8 cellular contexts compared by ENCODE assay signal in the genomic region with DNA sequence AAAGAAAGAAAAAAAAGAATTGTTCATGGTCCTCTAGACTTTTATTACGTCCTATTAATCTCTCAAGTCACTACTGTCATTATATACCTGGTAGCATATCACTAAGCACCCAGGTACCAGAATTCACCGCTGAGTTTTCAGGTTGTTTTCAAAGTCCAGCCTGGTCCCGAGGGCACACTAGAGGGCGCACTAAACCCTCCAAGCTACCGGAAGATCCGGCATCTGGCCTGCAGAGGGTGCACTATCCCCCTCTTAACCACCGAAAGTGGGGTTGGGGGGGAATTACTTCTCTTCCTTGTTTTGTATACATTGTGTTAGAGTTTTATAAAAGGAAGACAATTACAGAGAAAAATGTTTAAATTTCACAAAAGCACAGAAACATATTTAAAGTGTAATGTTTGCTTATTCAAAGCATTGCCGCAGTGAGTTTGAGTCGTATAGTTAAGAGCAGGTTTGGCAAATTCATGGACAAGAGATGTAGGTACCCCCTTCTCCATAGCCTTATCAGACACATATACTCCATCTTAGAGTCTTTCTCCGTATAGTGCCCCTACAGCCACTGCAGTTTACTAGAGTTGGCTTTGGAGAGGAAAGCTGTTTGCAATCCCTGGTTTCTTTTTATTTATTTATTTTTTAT. TPM values are rescaled to one million over a fixed set of nuclear protein-coding genes. Genes with fewer than 3 reads are reported as not detected.
DNase-seq lines count a peak whose midpoint lies in the region; ATAC-seq and TF ChIP-seq lines count a peak whose summit lies in the region.

No MANE protein-coding gene starts in this region.

- H2AFZ ChIP-seq in SK-N-SH (ENCODE audit: low read depth) = 0 out of 2 replicates have a peak overlapping the region, but pooled peaks have one; percentile 41

- peaks cover 8% of the 10 kb centered on the region for H3K4me1 Mint-ChIP-seq in activated naive CD4-positive, alpha-beta T cell treated with anti-CD3 and anti-CD28 coated beads for 36 hours (ENCODE audit: low read depth)

- no peaks in the 10 kb centered on the region for H3K36me3 ChIP-seq in HEK293 (ENCODE audit: control insufficient read depth in 2 of 2, insufficient read depth in 1 of 2, low read length in 2 of 2)
- no peaks in the 10 kb centered on the region for H3K36me3 ChIP-seq in MG63
- H3K36me3 ChIP-seq in SK-N-SH (replicated peaks in 1 of 2; ENCODE audit: control insufficient read depth in 1 of 2, insufficient read depth in 2 of 2, low read length in 1 of 2) = no peaks in the 10 kb centered on the region

- TF ChIP-seq RAD21 in SK-N-SH (IDR thresholded peaks at IDR 0.05; ENCODE audit: low read length) = peak; percentile 88

- no peaks in the 10 kb centered on the region for H3K9me2 ChIP-seq in SK-N-SH

- TF ChIP-seq EP300 in SK-N-SH (IDR thresholded peaks at IDR 0.05; ENCODE audit: borderline replicate concordance in 1 of 2, low read depth in 1 of 2, low read length in 1 of 2) = no peak

- CTCF ChIA-PET in HEK293 (lab: Yijun Ruan, JAX) = interaction anchor here (0.5 to 4.6 kb wide), 50 partner anchors 7 to 1815 kb away, joined by 3 to 37 read pairs (median 4); no protein-coding TSS in a partner anchor
- CTCF ChIA-PET in SK-N-SH (lab: Yijun Ruan, JAX) = interaction anchor here (0.5 to 4.6 kb wide), 63 partner anchors 9 to 1243 kb away, joined by 3 to 54 read pairs (median 5); a partner anchor contains a TSS
- CTCF ChIA-PET in activated naive CD4-positive, alpha-beta T cell treated with anti-CD3 and anti-CD28 coated beads for 36 hours (lab: Charles Lee) = interaction anchor here (0.6 to 5.7 kb wide), 26 partner anchors 9 to 294 kb away, joined by 3 to 27 read pairs (median 4); a partner anchor contains a TSS

- H3K9ac ChIP-seq in SK-N-SH = no peak overlapping the region

- H3K27me3 ChIP-seq in MG63 (no peaks in the 10 kb centered on the region), SK-N-SH (ENCODE audit: insufficient read depth) (no peaks in the 10 kb centered on the region)

- H3K4me1 ChIP-seq in HEK293 (ENCODE audit: control insufficient read depth, insufficient read depth, low read length) (no peaks in the 10 kb centered on the region), SK-N-SH (ENCODE audit: control insufficient read depth in 1 of 2, insufficient read depth in 2 of 2, low read depth in 1 of 2, low read length in 1 of 2) (0 out of 4 replicates have a peak, but pooled peaks cover 0 to 7% of the 10 kb centered on the region in 2 experiments)

- H3K4me3 ChIP-seq in HEK293 (ENCODE audit: low read depth, low read length) (no peak overlapping the region), MG63 (no peak overlapping the region), SK-N-SH (ENCODE audit: low read depth in 2 of 2, low read length in 1 of 2) (peak overlapping the region in 1 of 2 experiments; percentile 51; a peak in 1 of 4 replicates), retinal pigment epithelial cell (ENCODE audit: low read length) (no peak overlapping the region)

- no peaks in the 10 kb centered on the region for H3F3A ChIP-seq in SK-N-SH (replicated peaks; ENCODE audit: insufficient read depth)

- H3K9me3 ChIP-seq in HEK293 (ENCODE audit: control insufficient read depth, insufficient read depth, low read depth, low read length) (no peaks in the 10 kb centered on the region), MG63 (no peaks in the 10 kb centered on the region), SK-N-SH (no peaks in the 10 kb centered on the region)

- H4K20me1 ChIP-seq in SK-N-SH (ENCODE audit: insufficient read depth) = no peaks in the 10 kb centered on the region

- no peaks in the 10 kb centered on the region for H3K9me3 Mint-ChIP-seq in activated naive CD4-positive, alpha-beta T cell treated with anti-CD3 and anti-CD28 coated beads for 36 hours

- peak; percentile 83 for ATAC-seq in Right ventricle myocardium superior (ENCODE audit: poor library complexity)

- no peak overlapping the region for H3K4me3 Mint-ChIP-seq in activated naive CD4-positive, alpha-beta T cell treated with anti-CD3 and anti-CD28 coated beads for 36 hours

- POLR2A ChIA-PET in HEK293 (lab: Yijun Ruan, JAX) (no interaction called here), SK-N-SH (lab: Yijun Ruan, JAX) (interaction anchor here (0.6 kb wide), 1 partner anchor 215 kb away, joined by 3 read pairs; no protein-coding TSS in a partner anchor)

- H3K27ac ChIP-seq in HEK293 (ENCODE audit: extremely low read depth, low read depth, low read length) = no peak overlapping the region
- no peak overlapping the region for H3K27ac ChIP-seq in SK-N-SH (ENCODE audit: low read depth in 2 of 2, low read length in 1 of 2)

- TF ChIP-seq CTCF in GM12874 (IDR thresholded peaks at IDR 0.05; ENCODE audit: insufficient read depth, low read depth, low read length) = peak; percentile 97
- TF ChIP-seq CTCF in HEK293 (tag by site-specific recombination; IDR thresholded peaks at IDR 0.05) = peak; percentile 82
- TF ChIP-seq CTCF in SK-N-SH (IDR thresholded peaks at IDR 0.05) = peak; percentile 100
- TF ChIP-seq CTCF in retinal pigment epithelial cell (conservative IDR thresholded peaks at IDR 0.05; ENCODE audit: low read depth, low read length) = peak; percentile 100

- H3K27ac Mint-ChIP-seq in activated naive CD4-positive, alpha-beta T cell treated with anti-CD3 and anti-CD28 coated beads for 36 hours = no peak overlapping the region

- intact Hi-C loops in activated naive CD4-positive, alpha-beta T cell treated with anti-CD3 and anti-CD28 coated beads for 36 hours (cut with micrococcal nuclease) = loop anchor here (1.0 kb wide), 3 partner anchors 34 to 249 kb away; a partner anchor contains a TSS
- intact Hi-C loops in Right ventricle myocardium superior (cut with DNase I) = no loop called here

- H3K27me3 Mint-ChIP-seq in activated naive CD4-positive, alpha-beta T cell treated with anti-CD3 and anti-CD28 coated beads for 36 hours (ENCODE audit: low read depth) = no peaks in the 10 kb centered on the region

- WGBS in SK-N-SH (ENCODE audit: low lambda C conversion rate) = 27% methylated on average over 10 of the region's 10 CpGs

- no peak overlapping the region for H3K4me2 ChIP-seq in SK-N-SH

- no peaks in the 10 kb centered on the region for H3K79me2 ChIP-seq in SK-N-SH (ENCODE audit: insufficient read depth)

- DNase-seq in MG63 (peak; percentile 58), SK-N-SH (peak; percentile 89), Right ventricle myocardium superior (peak; percentile 80), retinal pigment epithelial cell (ENCODE audit: low read depth) (no peak), mesenteric fat pad (ENCODE audit: low spot score) (no peak)
- DNase-seq in activated naive CD4-positive, alpha-beta T cell treated with anti-CD3 and anti-CD28 coated beads for 36 hours = peak; percentile 84

- H3K36me3 Mint-ChIP-seq in activated naive CD4-positive, alpha-beta T cell treated with anti-CD3 and anti-CD28 coated beads for 36 hours (ENCODE audit: low read depth) = no peaks in the 10 kb centered on the region

TF ChIP-seq in HEK293, 187 proteins besides CTCF, POLR2A, EP300 and RAD21 (continues in another document):
- TF ChIP-seq, protein P1, sequence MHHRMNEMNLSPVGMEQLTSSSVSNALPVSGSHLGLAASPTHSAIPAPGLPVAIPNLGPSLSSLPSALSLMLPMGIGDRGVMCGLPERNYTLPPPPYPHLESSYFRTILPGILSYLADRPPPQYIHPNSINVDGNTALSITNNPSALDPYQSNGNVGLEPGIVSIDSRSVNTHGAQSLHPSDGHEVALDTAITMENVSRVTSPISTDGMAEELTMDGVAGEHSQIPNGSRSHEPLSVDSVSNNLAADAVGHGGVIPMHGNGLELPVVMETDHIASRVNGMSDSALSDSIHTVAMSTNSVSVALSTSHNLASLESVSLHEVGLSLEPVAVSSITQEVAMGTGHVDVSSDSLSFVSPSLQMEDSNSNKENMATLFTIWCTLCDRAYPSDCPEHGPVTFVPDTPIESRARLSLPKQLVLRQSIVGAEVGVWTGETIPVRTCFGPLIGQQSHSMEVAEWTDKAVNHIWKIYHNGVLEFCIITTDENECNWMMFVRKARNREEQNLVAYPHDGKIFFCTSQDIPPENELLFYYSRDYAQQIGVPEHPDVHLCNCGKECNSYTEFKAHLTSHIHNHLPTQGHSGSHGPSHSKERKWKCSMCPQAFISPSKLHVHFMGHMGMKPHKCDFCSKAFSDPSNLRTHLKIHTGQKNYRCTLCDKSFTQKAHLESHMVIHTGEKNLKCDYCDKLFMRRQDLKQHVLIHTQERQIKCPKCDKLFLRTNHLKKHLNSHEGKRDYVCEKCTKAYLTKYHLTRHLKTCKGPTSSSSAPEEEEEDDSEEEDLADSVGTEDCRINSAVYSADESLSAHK (tag by site-specific recombination; IDR thresholded peaks at IDR 0.05) = no peak

TF ChIP-seq in SK-N-SH, 30 proteins besides CTCF, POLR2A, EP300 and RAD21 (continues in another document):
- no peak for TF ChIP-seq FOXM1 (IDR thresholded peaks at IDR 0.05; ENCODE audit: low read depth)
- peak; percentile 91 for TF ChIP-seq SMC3 (IDR thresholded peaks at IDR 0.05; ENCODE audit: low read depth, low read length)
- no peak for TF ChIP-seq FOXJ3 (CRISPR knock-in tag; IDR thresholded peaks at IDR 0.05)
- TF ChIP-seq TAF1 (IDR thresholded peaks at IDR 0.05; ENCODE audit: borderline replicate concordance, low read depth, low read length) = no peak
- TF ChIP-seq ELF1 (IDR thresholded peaks at IDR 0.05) = peak; percentile 58; the same call in 1 of the 2 replicates
- no peak for TF ChIP-seq NFIC (IDR thresholded peaks at IDR 0.05; ENCODE audit: borderline replicate concordance)
- TF ChIP-seq EZH2phosphoT487 (IDR thresholded peaks at IDR 0.05; ENCODE audit: borderline replicate concordance, low read depth) = no peak
- no peak for TF ChIP-seq POLR2AphosphoS5 (IDR thresholded peaks at IDR 0.05; ENCODE audit: low read depth, low read length)
- TF ChIP-seq CHD2 (IDR thresholded peaks at IDR 0.05; ENCODE audit: low read length, partially characterized antibody) = peak; percentile 55
- TF ChIP-seq RFX5 (IDR thresholded peaks at IDR 0.05; ENCODE audit: low read length) = no peak
- TF ChIP-seq FOSL2 (IDR thresholded peaks at IDR 0.05; ENCODE audit: borderline replicate concordance, low read depth) = no peak

RNA-seq across cellular contexts. Expression of a gene that starts 19.2 kb away (rescaled TPM):
- not detected in 2 replicates for total RNA-seq in MG63 (2014; rRNA removed; shearing (Covaris generic); ENCODE audit: low replicate concordance)
- not detected in 2 replicates for polyA plus RNA-seq in SK-N-SH (2012; rRNA removed)
- 0.03 and 0.04 TPM in 2 replicates for polyA plus RNA-seq in SK-N-SH (2012; cell fraction: cytosol; rRNA removed)
- 0.10 TPM in 1 of 2 replicates, not detected in the other for polyA plus RNA-seq in SK-N-SH (2012; cell fraction: nucleus; rRNA removed)
- not detected for total RNA-seq in activated naive CD4-positive, alpha-beta T cell treated with anti-CD3 and anti-CD28 coated beads for 36 hours
- total RNA-seq in Right ventricle myocardium superior = 0.65 TPM
- total RNA-seq in mesenteric fat pad = 0.74 TPM

RNA-seq across cellular contexts. Expression of a gene that starts 34.8 kb away (rescaled TPM):
- 8.9 and 11.0 TPM in 2 replicates for total RNA-seq in MG63 (2014; rRNA removed; shearing (Covaris generic); ENCODE audit: low replicate concordance)
- polyA plus RNA-seq in SK-N-SH (2012; rRNA removed) = 15.4 and 19.1 TPM in 2 replicates
- polyA plus RNA-seq in SK-N-SH (2012; cell fraction: cytosol; rRNA removed) = 20.9 and 22.4 TPM in 2 replicates
- polyA plus RNA-seq in SK-N-SH (2012; cell fraction: nucleus; rRNA removed) = 8.6 and 14.9 TPM in 2 replicates
- 10 to 100 TPM; 46.4 to 46.8 TPM for total RNA-seq in activated naive CD4-positive, alpha-beta T cell treated with anti-CD3 and anti-CD28 coated beads for 36 hours
- 15.8 TPM for total RNA-seq in Right ventricle myocardium superior
- total RNA-seq in mesenteric fat pad = 25.5 TPM

Comparison
In these comparisons a context has a peak if more than half of its experiments do, and no peak if none do; other contexts are left out.
1. DNase-seq: peak in MG63 (single experiment), SK-N-SH (single experiment), activated naive CD4-positive, alpha-beta T cell treated with anti-CD3 and anti-CD28 coated beads for 36 hours (single experiment) and Right ventricle myocardium superior (single experiment); none in retinal pigment epithelial cell (single experiment) and mesenteric fat pad (single experiment).
2. Peak in every context shown above with its lines, with median percentiles within 50 percentile points of each other: CTCF ChIP-seq.